Comparison of ENCODE assay signal across 9 cellular contexts in genomic region chr5:178145965-178146820, GRCh38. TPM values are rescaled to one million over a fixed set of nuclear protein-coding genes. Genes with fewer than 3 reads are reported as not detected.
DNase-seq lines count a peak whose midpoint lies in the region; ATAC-seq, FAIRE-seq and TF ChIP-seq lines count a peak whose summit lies in the region.
"Had no signal": no experiment of that assay in that cellular context is flagged by ENCODE, and none has a peak within 500 bp of the region (broad histone marks: within the 10 kb centered on the region; RNA-seq: fewer than 3 reads in every experiment).

No MANE protein-coding gene starts in this region.

- TF ChIP-seq CTCF in D721Med (IDR thresholded peaks at IDR 0.05; ENCODE audit: insufficient read depth, missing control alignments) (peak; percentile 58), activated B cell treated with CpG ODN at 0.5 μM for 24 hours (IDR thresholded peaks at IDR 0.05) (peak; percentile 26), cardiac fibroblast (IDR thresholded peaks at IDR 0.05; ENCODE audit: low read depth, low read length) (peak; percentile 76), lung (IDR thresholded peaks at IDR 0.05; ENCODE audit: control extremely low read depth, extremely low read depth) (peak; percentile 35)

- H3K27me3 Mint-ChIP-seq in activated B cell treated with CpG ODN at 0.5 μM for 24 hours = no peaks in the 10 kb centered on the region

- POLR2A ChIA-PET in activated B cell treated with CpG ODN at 0.5 μM for 24 hours (lab: Charles Lee) = interaction anchor here (2.1 kb wide), 1 partner anchor 71 kb away, joined by 10 read pairs; no protein-coding TSS in a partner anchor

- H3K9me3 Mint-ChIP-seq in activated B cell treated with CpG ODN at 0.5 μM for 24 hours = no peaks in the 10 kb centered on the region

- DNase-seq in D721Med (ENCODE audit: insufficient read length, low spot score) (peak; percentile 62), H54 (ENCODE audit: insufficient read length, low spot score) (peak; percentile 54), NCI-H146 treated with DMSO at 0.1 percent for 48 hours (lab: John Stamatoyannopoulos, UW; ENCODE audit: unreplicated experiment) (peak; percentile 4), activated B cell treated with CpG ODN at 0.5 μM for 24 hours (peak; percentile 65), cardiac fibroblast (ENCODE audit: low read depth in 2 of 2) (peak; percentile 50 to 54), lung (ENCODE audit: low spot score) (peak; percentile 67)
- peak; percentile 44 for DNase-seq in stimulated activated CD8-positive, alpha-beta memory T cell treated with anti-CD3 and anti-CD28 coated beads, Interleukin-4, amount 100 ng/mL, for 24 hours (ENCODE audit: low read depth)

- no peaks in the 10 kb centered on the region for H3K27me3 ChIP-seq in lung (ENCODE audit: control insufficient read depth, insufficient read depth)

- H3K4me3 ChIP-seq in cardiac fibroblast (replicated peaks in 1 of 2; ENCODE audit: low read depth in 2 of 2, low read length in 2 of 2) = no peak overlapping the region
- H3K4me3 ChIP-seq in lung = no peak overlapping the region

- no peaks in the 10 kb centered on the region for H3K9me3 ChIP-seq in lung (ENCODE audit: control insufficient read depth in 2 of 2, insufficient read depth in 1 of 2, low read length in 1 of 2)

- H3K36me3 Mint-ChIP-seq in activated B cell treated with CpG ODN at 0.5 μM for 24 hours (ENCODE audit: low read depth) = peaks cover 89% of the 10 kb centered on the region

- FAIRE-seq in D721Med (lab: Jason Lieb, UNC) (no peak), H54 (lab: Jason Lieb, UNC) (no peak)
- FAIRE-seq: TTC549 had no signal

- WGBS in lung, 2 donors = 62 to 65% methylated on average over 14 of the region's 14 CpGs

- H3K27ac ChIP-seq in lung (ENCODE audit: low read depth in 1 of 2, low read length in 1 of 2) = no peak overlapping the region

- no peak overlapping the region for H3K4me3 Mint-ChIP-seq in activated B cell treated with CpG ODN at 0.5 μM for 24 hours

- H3K4me1 ChIP-seq in lung (ENCODE audit: control insufficient read depth in 2 of 2, insufficient read depth in 2 of 2, low read length in 2 of 2) = no peaks in the 10 kb centered on the region

- TF ChIP-seq POLR2A in H54 (IDR thresholded peaks at IDR 0.05; ENCODE audit: low read depth, low read length) = no peak

- peaks cover 4% of the 10 kb centered on the region for H3K4me1 Mint-ChIP-seq in activated B cell treated with CpG ODN at 0.5 μM for 24 hours

- intact Hi-C loops in activated B cell treated with CpG ODN at 0.5 μM for 24 hours (cut with micrococcal nuclease) = loop anchor here (1.0 kb wide), 4 partner anchors 17 to 70 kb away; partner anchors contain the start of gene N4BP3

- H3K27ac Mint-ChIP-seq in activated B cell treated with CpG ODN at 0.5 μM for 24 hours = no peak overlapping the region

- ATAC-seq in activated B cell treated with CpG ODN at 0.5 μM for 24 hours (ENCODE audit: low read depth) (peak; percentile 89), lung (ENCODE audit: insufficient read depth, low FRiP score) (peak; percentile 23), GM21737 (IDR thresholded peaks at IDR 0.05; ENCODE audit: unreplicated experiment) (no peak)

- H3K36me3 ChIP-seq in lung (ENCODE audit: control insufficient read depth in 2 of 2, insufficient read depth in 2 of 2, low read length in 2 of 2) = peaks cover 28 to 65% of the 10 kb centered on the region in 2 donors

- CTCF ChIA-PET in activated B cell treated with CpG ODN at 0.5 μM for 24 hours (lab: Charles Lee) = interaction anchor here (1.0 to 11.3 kb wide), 5 partner anchors 12 to 69 kb away, joined by 3 to 190 read pairs (median 4); no protein-coding TSS in a partner anchor

RNA-seq across cellular contexts. Expression of gene NHP2, which starts 7.5 kb away (rescaled TPM):
- total RNA-seq in activated B cell treated with CpG ODN at 0.5 μM for 24 hours = 175 and 180 TPM in 2 replicates
- total RNA-seq in lung = 100 to 1,000 TPM in 1 of 2 donors, 10 to 100 TPM in 1; 64.7 to 136 TPM
- 100 to 1,000 TPM; 127 to 199 TPM for polyA plus RNA-seq in lung

RNA-seq across cellular contexts. Expression of gene RMND5B, which starts 15.4 kb away (rescaled TPM):
- total RNA-seq in activated B cell treated with CpG ODN at 0.5 μM for 24 hours = 42.4 and 57.2 TPM in 2 replicates
- total RNA-seq in lung = 10 to 100 TPM; 24.4 to 46.1 TPM
- polyA plus RNA-seq in lung = 10 to 100 TPM; 33.6 to 38.7 TPM

RNA-seq across cellular contexts. Expression of gene N4BP3, which starts 32.9 kb away (rescaled TPM):
- total RNA-seq in activated B cell treated with CpG ODN at 0.5 μM for 24 hours (17.4 and 18.1 TPM in 2 replicates), lung (10 to 100 TPM; 10.9 to 11.4 TPM)
- 1 to 10 TPM; 6.1 to 6.3 TPM for polyA plus RNA-seq in lung

RNA-seq across cellular contexts. Expression of gene GMCL2, which starts 41.0 kb away (rescaled TPM):
- total RNA-seq in activated B cell treated with CpG ODN at 0.5 μM for 24 hours = not detected in 2 replicates
- not detected for total RNA-seq in lung
- not detected for polyA plus RNA-seq in lung

RNA-seq across cellular contexts. Expression of gene HNRNPAB, which starts 58.1 kb away (rescaled TPM):
- total RNA-seq in activated B cell treated with CpG ODN at 0.5 μM for 24 hours = 118 and 120 TPM in 2 replicates
- 100 to 1,000 TPM in 1 of 2 donors, 10 to 100 TPM in 1; 35.9 to 140 TPM for total RNA-seq in lung
- 100 to 1,000 TPM; 121 to 168 TPM for polyA plus RNA-seq in lung

Comparison
In these comparisons a context has a peak if more than half of its experiments do, and no peak if none do; other contexts are left out.
1. DNase-seq: peak in every context shown above with its lines; median percentile 67 in lung; 65 in activated B cell treated with CpG ODN at 0.5 μM for 24 hours; 62 in D721Med; 54 in H54; 52 in cardiac fibroblast; 44 in stimulated activated CD8-positive, alpha-beta memory T cell treated with anti-CD3 and anti-CD28 coated beads, Interleukin-4, amount 100 ng/mL, for 24 hours; 4 in NCI-H146 treated with DMSO at 0.1 percent for 48 hours.
2. CTCF ChIP-seq: peak in every context shown above with its lines; median percentile 76 in cardiac fibroblast; 58 in D721Med; 35 in lung; 26 in activated B cell treated with CpG ODN at 0.5 μM for 24 hours.